2 cellular contexts compared by ENCODE assay signal in the genomic region with DNA sequence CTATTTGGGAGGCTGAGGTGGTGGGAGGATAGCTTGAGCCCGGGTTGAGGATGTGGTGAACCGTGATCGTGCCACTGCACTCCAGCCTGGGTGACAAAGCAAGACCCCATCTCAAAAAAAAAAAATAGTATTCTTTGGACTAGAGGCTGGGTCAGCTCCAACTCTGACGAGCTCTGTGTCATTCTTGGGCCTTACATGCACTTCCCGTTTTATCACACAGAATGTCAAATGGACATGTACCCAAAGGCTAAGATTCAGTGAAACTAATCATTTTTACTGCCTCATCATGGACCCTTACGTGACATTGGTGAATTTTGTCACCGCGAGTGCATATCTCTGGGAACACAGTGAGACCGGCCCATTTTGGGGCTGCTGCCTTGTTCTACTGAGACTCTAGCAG.
TF ChIP-seq lines count a peak whose summit lies in the region.

No MANE protein-coding gene starts in this region.

TF ChIP-seq in HCT116, 20 proteins besides CTCF, POLR2A, EP300 and RAD21:
- TF ChIP-seq ZNF274 (IDR thresholded peaks at IDR 0.05; ENCODE audit: low read depth, low read length) (no peak), SIN3A (IDR thresholded peaks at IDR 0.05; ENCODE audit: low read depth) (no peak)
TF ChIP-seq in HCT116: peak in this region for 0.

TF ChIP-seq in H1, 55 proteins besides CTCF, POLR2A, EP300 and RAD21:
- TF ChIP-seq RFX5 (IDR thresholded peaks at IDR 0.05; ENCODE audit: borderline replicate concordance, low read depth, low read length) = no peak
- no peak for TF ChIP-seq SP4 (IDR thresholded peaks at IDR 0.05; ENCODE audit: low read length)
- no peak for TF ChIP-seq RXRA (IDR thresholded peaks at IDR 0.05; ENCODE audit: insufficient read depth, low read depth, low read length)
- no peak for TF ChIP-seq CHD1 (IDR thresholded peaks at IDR 0.05; ENCODE audit: low read depth, low read length)
- no peak for TF ChIP-seq SUZ12 (IDR thresholded peaks at IDR 0.05; ENCODE audit: low read length)
- no peak for TF ChIP-seq MAFK (IDR thresholded peaks at IDR 0.05; ENCODE audit: low read depth, low read length)
- no peak for TF ChIP-seq RBBP5 (IDR thresholded peaks at IDR 0.05; ENCODE audit: borderline replicate concordance, low read depth, low read length)
- TF ChIP-seq SRF (IDR thresholded peaks at IDR 0.05; ENCODE audit: low read depth, low read length) = no peak
- no peak for TF ChIP-seq ASH2L (IDR thresholded peaks at IDR 0.05; ENCODE audit: low read length)
- no peak for TF ChIP-seq PHF8 (conservative IDR thresholded peaks at IDR 0.05; ENCODE audit: low read depth, low read length)
- no peak for TF ChIP-seq JUND (IDR thresholded peaks at IDR 0.05; ENCODE audit: low read length)
- no peak for TF ChIP-seq KDM5A (IDR thresholded peaks at IDR 0.05; ENCODE audit: low read length)
- no peak for TF ChIP-seq EGR1 (IDR thresholded peaks at IDR 0.05; ENCODE audit: borderline replicate concordance, low read depth, low read length)
- no peak for TF ChIP-seq ZNF274 (IDR thresholded peaks at IDR 0.05; ENCODE audit: borderline replicate concordance, extremely low read depth, low read length)
- TF ChIP-seq KDM1A (IDR thresholded peaks at IDR 0.05; ENCODE audit: borderline replicate concordance, low read length) = no peak
- TF ChIP-seq SIRT6 (IDR thresholded peaks at IDR 0.05; ENCODE audit: low read length) = no peak
- no peak for TF ChIP-seq POU5F1 (IDR thresholded peaks at IDR 0.05; ENCODE audit: low read depth, low read length)
